Comparison of ENCODE assay signal across 8 cellular contexts in genomic region chr7:37198906-37199485, GRCh38.
DNase-seq lines count a peak whose midpoint lies in the region; ATAC-seq lines count a peak whose summit lies in the region.

No MANE protein-coding gene starts in this region.

- DNase-seq in COLO668 (lab: John Stamatoyannopoulos, UW; ENCODE audit: unreplicated experiment) (peak; percentile 90), HCEC 1CT (peak; percentile 40), NCI-H2171 treated with DMSO at 0.1 percent for 48 hours (lab: John Stamatoyannopoulos, UW) (peak; percentile 80), left colon (peak; percentile 59 to 89)
- peak; percentile 57 for DNase-seq in activated CD4-positive, alpha-beta T cell treated with anti-CD3 and anti-CD28 coated beads for 1 hour
- DNase-seq in central memory CD8-positive, alpha-beta T cell (ENCODE audit: low spot score in 2 of 2): peak; percentile 57 to 66
- DNase-seq in stimulated activated CD4-positive, alpha-beta T cell treated with anti-CD3 and anti-CD28 coated beads, Interleukin-4, amount 100 ng/mL, for 1 hour: peak; percentile 77

- peak; percentile 78 for ATAC-seq in central memory CD8-positive, alpha-beta T cell (replicated peaks; ENCODE audit: extremely low read depth, poor library complexity, severe bottlenecking)
- ATAC-seq in left colon (peak; percentile 90), HG03025 (IDR thresholded peaks at IDR 0.05; ENCODE audit: low FRiP score, unreplicated experiment) (no peak)

- intact Hi-C loops in left colon (cut with DNase I, micrococcal nuclease): no loop called here

- no peak overlapping the region for H3K27ac Mint-ChIP-seq in central memory CD8-positive, alpha-beta T cell (ENCODE audit: low read depth)

- H3K9me3 Mint-ChIP-seq in central memory CD8-positive, alpha-beta T cell: no peaks in the 10 kb centered on the region

- H3K36me3 Mint-ChIP-seq in central memory CD8-positive, alpha-beta T cell (ENCODE audit: insufficient read depth): peaks cover 20% of the 10 kb centered on the region

- no peak overlapping the region for H3K4me3 Mint-ChIP-seq in central memory CD8-positive, alpha-beta T cell

- H3K4me1 Mint-ChIP-seq in central memory CD8-positive, alpha-beta T cell: peaks cover 5% of the 10 kb centered on the region

- H3K27me3 Mint-ChIP-seq in central memory CD8-positive, alpha-beta T cell: no peaks in the 10 kb centered on the region

Comparison
In these comparisons a context has a peak if more than half of its experiments do, and no peak if none do; other contexts are left out.
1. DNase-seq: peak in every context shown above with its lines; median percentile 90 in COLO668; 80 in NCI-H2171 treated with DMSO at 0.1 percent for 48 hours; 77 in stimulated activated CD4-positive, alpha-beta T cell treated with anti-CD3 and anti-CD28 coated beads, Interleukin-4, amount 100 ng/mL, for 1 hour; 74 in left colon; 62 in central memory CD8-positive, alpha-beta T cell; 57 in activated CD4-positive, alpha-beta T cell treated with anti-CD3 and anti-CD28 coated beads for 1 hour; 40 in HCEC 1CT.